25 cellular contexts compared by ENCODE assay signal in genomic region chr12:30794020-30794419, GRCh38. TPM values are rescaled to one million over a fixed set of nuclear protein-coding genes. Genes with fewer than 3 reads are reported as not detected.
DNase-seq lines count a peak whose midpoint lies in the region; ATAC-seq and TF ChIP-seq lines count a peak whose summit lies in the region.
"Had no signal": no experiment of that assay in that cellular context is flagged by ENCODE, and none has a peak within 500 bp of the region (broad histone marks: within the 10 kb centered on the region; RNA-seq: fewer than 3 reads in every experiment).

No MANE protein-coding gene starts in this region.

- H3K4me1 Mint-ChIP-seq in GM23338, result peaks cover 42% of the 10 kb centered on the region
- peaks cover 5 to 21% of the 10 kb centered on the region in 2 donors for H3K4me1 Mint-ChIP-seq in effector memory CD8-positive, alpha-beta T cell (ENCODE audit: low read depth in 2 of 2)
- peaks cover 16% of the 10 kb centered on the region for H3K4me1 Mint-ChIP-seq in activated T-cell treated with anti-CD3 and anti-CD28 coated beads, Interleukin-2, amount 50 U/mL, for 72 hours (ENCODE audit: low read depth)

- no peak overlapping the region for H3K4me2 ChIP-seq in GM23338
- peak overlapping the region; percentile 93 for H3K4me2 ChIP-seq in PC-3 (ENCODE audit: low read length)
- no peak overlapping the region for H3K4me2 ChIP-seq in smooth muscle cell

- no peak for ATAC-seq in GM23338
- ATAC-seq in PC-3, result no peak
- no peak for ATAC-seq in effector memory CD8-positive, alpha-beta T cell (replicated peaks)
- no peak for ATAC-seq in activated T-cell treated with anti-CD3 and anti-CD28 coated beads, Interleukin-2, amount 50 U/mL, for 72 hours (replicated peaks in 1 of 2)
- no peak for ATAC-seq in sciatic nerve
- ATAC-seq: esophagus mucosa, WTC11 had no signal

- H3K27ac ChIP-seq in GM23338 (ENCODE audit: low read depth) (no peak overlapping the region), PC-3 (ENCODE audit: low read length) (peak overlapping the region; percentile 100), smooth muscle cell (ENCODE audit: low read depth) (peak overlapping the region; percentile 89)
- H3K27ac ChIP-seq: prostate gland had no signal

- no TSS peak for BruUV-seq in PC-3 (replicated peaks; lab: Mats Ljungman, UMichigan)

- no peak for TF ChIP-seq CTCF in GM23338 (conservative IDR thresholded peaks at IDR 0.05; ENCODE audit: low read depth in 2 of 2)
- TF ChIP-seq CTCF in PC-3 (conservative IDR thresholded peaks at IDR 0.05; ENCODE audit: low read depth, low read length), result no peak
- no peak for TF ChIP-seq CTCF in smooth muscle cell (IDR thresholded peaks at IDR 0.05; ENCODE audit: borderline replicate concordance, insufficient read depth, poor library complexity, severe bottlenecking)

- 0 out of 2 replicates have a peak overlapping the region, but pooled peaks have one; percentile 56 for H3K27ac Mint-ChIP-seq in GM23338
- H3K27ac Mint-ChIP-seq in effector memory CD8-positive, alpha-beta T cell, result no peak overlapping the region
- H3K27ac Mint-ChIP-seq in activated T-cell treated with anti-CD3 and anti-CD28 coated beads, Interleukin-2, amount 50 U/mL, for 72 hours, result no peak overlapping the region
- H3K27ac Mint-ChIP-seq: B cell had no signal

- H4K20me1 ChIP-seq in GM23338 (replicated peaks; ENCODE audit: insufficient read depth) (no peaks in the 10 kb centered on the region), PC-3 (ENCODE audit: low read length) (no peaks in the 10 kb centered on the region), smooth muscle cell (ENCODE audit: low read depth) (no peaks in the 10 kb centered on the region)

- H3K9me2 ChIP-seq in GM23338 (ENCODE audit: insufficient read depth) (no peaks in the 10 kb centered on the region), PC-3 (replicated peaks; ENCODE audit: low read length) (no peaks in the 10 kb centered on the region)

- H3K79me2 ChIP-seq in GM23338 (replicated peaks; ENCODE audit: insufficient read depth) (no peaks in the 10 kb centered on the region), PC-3 (ENCODE audit: low read length) (peaks cover 21% of the 10 kb centered on the region), smooth muscle cell (ENCODE audit: low read depth) (no peaks in the 10 kb centered on the region)

- CTCF ChIA-PET in PC-3 (lab: Charles Lee), result no interaction called here

- DNase-seq in GM23338 (ENCODE audit: low spot score), result no peak
- DNase-seq in PC-3, result peak; percentile 31
- DNase-seq in effector memory CD8-positive, alpha-beta T cell, result no peak
- no peak for DNase-seq in smooth muscle cell (lab: John Stamatoyannopoulos, UW; ENCODE audit: unreplicated experiment)
- DNase-seq in islet precursor cell, result no peak
- DNase-seq in activated T-cell treated with anti-CD3 and anti-CD28 coated beads, Interleukin-2, amount 50 U/mL, for 72 hours, result no peak
- DNase-seq in sciatic nerve (ENCODE audit: low spot score), result no peak
- DNase-seq: activated CD4-positive, alpha-beta T cell treated with anti-CD3 and anti-CD28 coated beads, Interleukin-2, amount 50 U/mL, for 48 hours; activated gamma-delta T cell; central memory CD4-positive, alpha-beta T cell; EL; hippocampal formation; kidney; naive B cell; NCI-H1694 treated with DMSO at 0.1 percent for 48 hours; NCI-H748 treated with DMSO at 0.1 percent for 48 hours; OCI-M1; stimulated activated CD4-positive, alpha-beta T cell treated with anti-CD3 and anti-CD28 coated beads, Interleukin-2, amount 100 ng/mL, for 24 hours; tibial artery had no signal

- peaks cover 3% of the 10 kb centered on the region; the same call in 2 of the 3 replicates for H3K9me3 Mint-ChIP-seq in GM23338
- H3K9me3 Mint-ChIP-seq in effector memory CD8-positive, alpha-beta T cell, result no peaks in the 10 kb centered on the region
- no peaks in the 10 kb centered on the region for H3K9me3 Mint-ChIP-seq in activated T-cell treated with anti-CD3 and anti-CD28 coated beads, Interleukin-2, amount 50 U/mL, for 72 hours
- H3K9me3 Mint-ChIP-seq: naive B cell; stimulated activated naive CD8-positive, alpha-beta T cell treated with anti-CD3 and anti-CD28 coated beads, Interleukin-15, Interleukin-2, amounts not matched to agents 100 ng/mL and 50 ng/mL, for 24 hours; T-helper 2 cell treated with Interferon-gamma antibody and Interleukin-4, amounts not matched to agents 5 μg/mL and 100 μg/mL, for 36 hours had no signal

- no peak overlapping the region for H3K4me3 Mint-ChIP-seq in GM23338
- H3K4me3 Mint-ChIP-seq in effector memory CD8-positive, alpha-beta T cell, result peak overlapping the region; percentile 34 to 84
- H3K4me3 Mint-ChIP-seq in activated T-cell treated with anti-CD3 and anti-CD28 coated beads, Interleukin-2, amount 50 U/mL, for 72 hours, result peak overlapping the region in 1 of 2 donors; percentile 37

- H3K4me1 ChIP-seq in GM23338 (ENCODE audit: insufficient read depth), result peaks cover 44% of the 10 kb centered on the region
- peaks cover 59% of the 10 kb centered on the region for H3K4me1 ChIP-seq in PC-3 (ENCODE audit: insufficient read depth, low read length)
- peaks cover 10% of the 10 kb centered on the region for H3K4me1 ChIP-seq in smooth muscle cell (ENCODE audit: low read depth)
- H3K4me1 ChIP-seq: prostate gland had no signal

- H3K27me3 Mint-ChIP-seq in GM23338 (ENCODE audit: insufficient read depth, low read depth, poor library complexity), result peaks cover 37% of the 10 kb centered on the region
- H3K27me3 Mint-ChIP-seq in effector memory CD8-positive, alpha-beta T cell, result peaks cover 12 to 24% of the 10 kb centered on the region in 2 donors
- peaks cover 42% of the 10 kb centered on the region for H3K27me3 Mint-ChIP-seq in activated T-cell treated with anti-CD3 and anti-CD28 coated beads, Interleukin-2, amount 50 U/mL, for 72 hours (ENCODE audit: low read depth)

- H3K9ac ChIP-seq in PC-3 (ENCODE audit: low read length) (peak overlapping the region; percentile 97), smooth muscle cell (ENCODE audit: low read depth) (no peak overlapping the region)

- H2AFZ ChIP-seq in GM23338 (no peak overlapping the region), PC-3 (ENCODE audit: low read length) (no peak overlapping the region), smooth muscle cell (ENCODE audit: low read depth) (no peak overlapping the region)

- H3K9me3 ChIP-seq in PC-3 (ENCODE audit: low read length) (no peaks in the 10 kb centered on the region), smooth muscle cell (replicated peaks; ENCODE audit: low read depth) (no peaks in the 10 kb centered on the region)
- H3K9me3 ChIP-seq: prostate gland, tibial artery had no signal

- H3K4me3 ChIP-seq in GM23338, result no peak overlapping the region
- H3K4me3 ChIP-seq in PC-3 (ENCODE audit: low read length), result no peak overlapping the region
- H3K4me3 ChIP-seq in smooth muscle cell, result no peak overlapping the region
- H3K4me3 ChIP-seq: prostate gland, tibial artery had no signal

- 97% methylated on average over 3 of the region's 3 CpGs for WGBS in smooth muscle cell (ENCODE audit: low lambda C conversion rate)

- H3K27me3 ChIP-seq in GM23338 (ENCODE audit: insufficient read depth) (peaks cover 14% of the 10 kb centered on the region), PC-3 (ENCODE audit: low read length) (no peaks in the 10 kb centered on the region), smooth muscle cell (ENCODE audit: low read depth) (no peaks in the 10 kb centered on the region)

- H3K36me3 ChIP-seq in GM23338 (ENCODE audit: insufficient read depth) (no peaks in the 10 kb centered on the region), PC-3 (ENCODE audit: low read depth, low read length) (no peaks in the 10 kb centered on the region), smooth muscle cell (ENCODE audit: low read depth) (no peaks in the 10 kb centered on the region)
- H3K36me3 ChIP-seq: prostate gland, tibial artery had no signal

- peaks cover 24% of the 10 kb centered on the region for H3K36me3 Mint-ChIP-seq in GM23338 (ENCODE audit: low read depth)
- peaks cover 3% of the 10 kb centered on the region for H3K36me3 Mint-ChIP-seq in effector memory CD8-positive, alpha-beta T cell (ENCODE audit: insufficient read depth)
- peaks cover 0 to 3% of the 10 kb centered on the region in 2 donors for H3K36me3 Mint-ChIP-seq in activated T-cell treated with anti-CD3 and anti-CD28 coated beads, Interleukin-2, amount 50 U/mL, for 72 hours (ENCODE audit: insufficient read depth in 2 of 2)
- H3K36me3 Mint-ChIP-seq: naive B cell had no signal

- intact Hi-C loops in PC-3 (cut with micrococcal nuclease), result loop anchor here (1.0 kb wide), 1 partner anchor 99 kb away; the partner anchor contains the start of gene IPO8
- intact Hi-C loops in sciatic nerve (cut with DNase I), result no loop called here

- H3F3A ChIP-seq in GM23338 (replicated peaks; ENCODE audit: low read depth) (peaks cover 8% of the 10 kb centered on the region), PC-3 (ENCODE audit: low read length, unreplicated experiment) (peaks cover 8% of the 10 kb centered on the region), smooth muscle cell (ENCODE audit: low read depth) (peaks cover 10% of the 10 kb centered on the region)

- POLR2A ChIA-PET in PC-3 (lab: Charles Lee; ENCODE audit: unreplicated experiment), result interaction anchor here (0.6 to 1.6 kb wide), 2 partner anchors 36 to 40 kb away, joined by 4 to 15 read pairs; partner anchors contain the start of gene CAPRIN2

TF ChIP-seq in GM23338, 12 proteins besides CTCF, POLR2A, EP300 and RAD21 (continues in another document):
- TF ChIP-seq ZNF331 (CRISPR knock-in tag; IDR thresholded peaks at IDR 0.05; ENCODE audit: low read depth) (no peak), STAT1 (IDR thresholded peaks at IDR 0.05; ENCODE audit: unreplicated experiment) (no peak)

RNA-seq across cellular contexts. Expression of gene CAPRIN2, which starts 39.3 kb away (rescaled TPM):
- total RNA-seq in GM23338 (2014; rRNA removed; shearing (Covaris generic)), result 36.7 and 41.3 TPM in 2 replicates
- 28.4 and 36.5 TPM in 2 replicates for polyA plus RNA-seq in GM23338 (2016; fragmentation: Nextera tagmentation; extraction: Ambion mirVana)
- total RNA-seq in PC-3 (2014; rRNA removed), result 23.1 and 33.6 TPM in 2 replicates
- total RNA-seq in smooth muscle cell, result 19.1 and 31.0 TPM in 2 replicates
- 13.6 and 14.7 TPM in 2 replicates for polyA plus RNA-seq in smooth muscle cell
- 10 to 100 TPM; 22.8 to 24.6 TPM for total RNA-seq in activated T-cell treated with anti-CD3 and anti-CD28 coated beads, Interleukin-2, amount 50 U/mL, for 72 hours
- total RNA-seq in sciatic nerve, result 50.8 TPM
